16 cellular contexts compared by ENCODE assay signal in the genomic region with DNA sequence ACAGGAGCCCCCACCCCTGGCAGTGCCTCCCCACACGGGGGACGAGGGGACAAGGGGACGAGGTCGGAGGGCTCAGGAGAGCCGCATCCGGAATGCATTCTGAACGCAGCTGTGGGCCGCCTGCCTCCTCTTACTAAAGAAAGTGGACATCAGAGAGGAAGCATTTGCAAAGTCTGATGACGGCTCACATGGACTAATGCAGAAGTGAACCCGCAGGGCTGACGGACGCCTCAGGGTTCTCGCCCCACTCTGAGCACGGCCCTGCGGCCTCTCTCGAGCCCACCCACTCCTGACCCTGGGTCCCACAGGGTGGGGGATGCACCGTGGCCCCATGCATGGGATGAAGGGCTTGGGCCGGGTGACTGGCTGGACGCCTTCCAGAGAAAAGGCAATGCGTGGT. TPM values are rescaled to one million over a fixed set of nuclear protein-coding genes. Genes with fewer than 3 reads are reported as not detected.
DNase-seq lines count a peak whose midpoint lies in the region; ATAC-seq and TF ChIP-seq lines count a peak whose summit lies in the region.
"Had no signal": no experiment of that assay in that cellular context is flagged by ENCODE, and none has a peak within 500 bp of the region (broad histone marks: within the 10 kb centered on the region; RNA-seq: fewer than 3 reads in every experiment).

No MANE protein-coding gene starts in this region.

- no peaks in the 10 kb centered on the region for H3K27me3 Mint-ChIP-seq in type B pancreatic cell
- no peaks in the 10 kb centered on the region for H3K27me3 Mint-ChIP-seq in activated T-helper 17 cell treated with anti-CD3 and anti-CD28 coated beads, Interleukin-2, amount 50 U/mL, for 72 hours
- H3K27me3 Mint-ChIP-seq: activated naive CD4-positive, alpha-beta T cell treated with anti-CD3 and anti-CD28 coated beads, Interleukin-2, amount 50 U/mL, for 24 hours had no signal

- H3K9me3 ChIP-seq in lung (ENCODE audit: control insufficient read depth in 2 of 2, insufficient read depth in 1 of 2, low read length in 1 of 2) = no peaks in the 10 kb centered on the region
- H3K9me3 ChIP-seq: gastrocnemius medialis had no signal

- no peak overlapping the region for H3K27ac Mint-ChIP-seq in type B pancreatic cell
- no peak overlapping the region for H3K27ac Mint-ChIP-seq in activated T-helper 17 cell treated with anti-CD3 and anti-CD28 coated beads, Interleukin-2, amount 50 U/mL, for 72 hours
- H3K27ac Mint-ChIP-seq: activated naive CD4-positive, alpha-beta T cell treated with anti-CD3 and anti-CD28 coated beads, Interleukin-2, amount 50 U/mL, for 24 hours had no signal

- H3K36me3 Mint-ChIP-seq in type B pancreatic cell = peaks cover 6% of the 10 kb centered on the region
- peaks cover 56% of the 10 kb centered on the region for H3K36me3 Mint-ChIP-seq in activated T-helper 17 cell treated with anti-CD3 and anti-CD28 coated beads, Interleukin-2, amount 50 U/mL, for 72 hours (ENCODE audit: low read depth)

- peaks cover 0 to 22% of the 10 kb centered on the region in 2 donors for H3K36me3 ChIP-seq in lung (ENCODE audit: control insufficient read depth in 2 of 2, insufficient read depth in 2 of 2, low read length in 2 of 2)
- H3K36me3 ChIP-seq: gastrocnemius medialis had no signal

- peaks cover 42% of the 10 kb centered on the region for H3K4me1 Mint-ChIP-seq in type B pancreatic cell (ENCODE audit: unreplicated experiment)
- peaks cover 9% of the 10 kb centered on the region for H3K4me1 Mint-ChIP-seq in activated T-helper 17 cell treated with anti-CD3 and anti-CD28 coated beads, Interleukin-2, amount 50 U/mL, for 72 hours

- ATAC-seq in lung (ENCODE audit: insufficient read depth, low FRiP score) = no peak
- ATAC-seq in activated T-helper 17 cell treated with anti-CD3 and anti-CD28 coated beads, Interleukin-2, amount 50 U/mL, for 72 hours (replicated peaks) = no peak
- ATAC-seq: activated CD4-positive, CD25-positive, alpha-beta regulatory T cell treated with anti-CD3 and anti-CD28 coated beads, Interleukin-2, amount 50 U/mL, for 24 hours; gastrocnemius medialis had no signal

- peak; percentile 29 for DNase-seq in activated CD4-positive, CD25-positive, alpha-beta regulatory T cell treated with anti-CD3 and anti-CD28 coated beads, Interleukin-2, amount 50 U/mL, for 72 hours
- no peak for DNase-seq in activated CD4-positive, CD25-positive, alpha-beta regulatory T cell (lab: John Stamatoyannopoulos, UW)
- DNase-seq in coronary artery (ENCODE audit: low spot score) (peak; percentile 60), lung (ENCODE audit: low spot score) (peak; percentile 28), type B pancreatic cell (ENCODE audit: extremely low spot score, unreplicated experiment) (peak; percentile 61), LoVo (ENCODE audit: low spot score) (no peak), NCI-H345 treated with DMSO at 0.1 percent for 48 hours (lab: John Stamatoyannopoulos, UW; ENCODE audit: unreplicated experiment) (no peak)
- DNase-seq: 8988T; dermis blood vessel endothelial cell; SHP77 treated with DMSO at 0.1 percent for 48 hours; stimulated activated CD4-positive, alpha-beta T cell treated with anti-CD3 and anti-CD28 coated beads, Interleukin-4, amount 100 ng/mL, for 1 hour had no signal

- H3K27me3 ChIP-seq in lung (ENCODE audit: control insufficient read depth, insufficient read depth) = no peaks in the 10 kb centered on the region

- no peaks in the 10 kb centered on the region for H3K9me3 Mint-ChIP-seq in type B pancreatic cell
- no peaks in the 10 kb centered on the region for H3K9me3 Mint-ChIP-seq in activated T-helper 17 cell treated with anti-CD3 and anti-CD28 coated beads, Interleukin-2, amount 50 U/mL, for 72 hours
- H3K9me3 Mint-ChIP-seq: activated naive CD4-positive, alpha-beta T cell treated with anti-CD3 and anti-CD28 coated beads, Interleukin-2, amount 50 U/mL, for 24 hours had no signal

- TF ChIP-seq CTCF in coronary artery (IDR thresholded peaks at IDR 0.05) (no peak), lung (IDR thresholded peaks at IDR 0.05; ENCODE audit: control extremely low read depth, extremely low read depth) (no peak), type B pancreatic cell (conservative IDR thresholded peaks at IDR 0.05) (no peak)

- H3K4me3 Mint-ChIP-seq in type B pancreatic cell = no peak overlapping the region
- H3K4me3 Mint-ChIP-seq in activated T-helper 17 cell treated with anti-CD3 and anti-CD28 coated beads, Interleukin-2, amount 50 U/mL, for 72 hours = no peak overlapping the region
- H3K4me3 Mint-ChIP-seq: activated naive CD4-positive, alpha-beta T cell treated with anti-CD3 and anti-CD28 coated beads, Interleukin-2, amount 50 U/mL, for 24 hours had no signal

- H3K4me1 ChIP-seq in lung (ENCODE audit: control insufficient read depth in 2 of 2, insufficient read depth in 2 of 2, low read length in 2 of 2) = peaks cover 0 to 25% of the 10 kb centered on the region in 2 donors
- H3K4me1 ChIP-seq: parathyroid adenoma had no signal

- H3K27ac ChIP-seq in coronary artery (no peak overlapping the region), lung (ENCODE audit: low read depth in 1 of 2, low read length in 1 of 2) (peak overlapping the region in 1 of 2 donors; percentile 54)
- H3K27ac ChIP-seq: gastrocnemius medialis, parathyroid adenoma had no signal

- H3K4me3 ChIP-seq in coronary artery (no peak overlapping the region), lung (no peak overlapping the region)
- H3K4me3 ChIP-seq: gastrocnemius medialis had no signal

- WGBS in lung, 2 donors = 76 to 83% methylated on average over 20 of the region's 20 CpGs

RNA-seq across cellular contexts. Expression of gene LPCAT1, which starts 5.9 kb away (rescaled TPM):
- total RNA-seq in lung = 100 to 1,000 TPM; 320 to 565 TPM
- polyA plus RNA-seq in lung = 100 to 1,000 TPM; 198 to 669 TPM
- 91.6 and 97.1 TPM in 2 replicates for total RNA-seq in type B pancreatic cell (ENCODE audit: low replicate concordance)
- 10 to 100 TPM; 38.5 to 62.7 TPM for total RNA-seq in activated T-helper 17 cell treated with anti-CD3 and anti-CD28 coated beads, Interleukin-2, amount 50 U/mL, for 72 hours

Comparison
In these comparisons a context has a peak if more than half of its experiments do, and no peak if none do; other contexts are left out.
1. DNase-seq: peak in activated CD4-positive, CD25-positive, alpha-beta regulatory T cell treated with anti-CD3 and anti-CD28 coated beads, Interleukin-2, amount 50 U/mL, for 72 hours (single experiment), coronary artery (single experiment), lung (single experiment) and type B pancreatic cell (single experiment); none in activated CD4-positive, CD25-positive, alpha-beta regulatory T cell (0 of 4), LoVo (single experiment) and NCI-H345 treated with DMSO at 0.1 percent for 48 hours (single experiment).